In the genomic region with DNA sequence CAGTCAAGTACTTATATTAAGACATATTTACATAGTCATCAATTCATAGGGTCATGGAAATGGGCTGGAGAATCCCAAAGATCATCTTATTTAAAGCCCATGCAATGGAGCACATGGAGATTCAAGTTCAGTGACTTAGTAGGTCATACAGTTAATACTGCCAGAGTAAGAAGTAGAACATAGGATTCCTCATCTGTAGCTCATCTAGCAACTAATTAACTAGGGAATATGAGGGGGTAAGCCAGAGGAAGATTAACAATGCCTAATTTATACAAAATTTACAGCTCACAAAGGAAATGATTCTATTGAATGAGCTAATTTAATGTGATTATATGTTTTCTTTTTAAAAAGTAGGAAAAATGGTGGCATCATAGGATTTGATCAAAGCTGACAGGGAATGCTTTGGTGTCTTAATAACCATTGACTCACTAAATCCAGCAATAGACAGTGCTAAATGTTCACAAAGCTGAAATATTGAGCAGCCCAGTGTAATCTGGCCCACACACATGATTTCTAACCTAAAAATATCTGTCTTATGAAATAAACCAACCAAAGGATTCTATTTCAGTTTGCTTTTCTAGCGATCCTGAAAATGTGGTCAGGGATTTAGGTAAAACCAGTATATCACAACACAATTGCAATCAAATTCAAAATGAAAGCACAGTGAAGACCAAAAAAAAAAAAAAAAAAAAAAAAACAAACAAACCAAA, we compare ENCODE assay signal across 21 cellular contexts. TPM values are rescaled to one million over a fixed set of nuclear protein-coding genes. Genes with fewer than 3 reads are reported as not detected.
"Had no signal": no experiment of that assay in that cellular context is flagged by ENCODE, and none has a peak within 500 bp of the region (broad histone marks: within the 10 kb centered on the region; RNA-seq: fewer than 3 reads in every experiment).

No MANE protein-coding gene starts in this region.

- H3K4me3 ChIP-seq: gastroesophageal sphincter, left ventricle myocardium inferior, lower lobe of right lung, psoas muscle, testis had no signal

- H3K27ac ChIP-seq: gastroesophageal sphincter, left ventricle myocardium inferior, lower lobe of right lung, psoas muscle, testis had no signal

- DNase-seq: cerebellar nuclear complex; dermis blood vessel endothelial cell; foreskin fibroblast; glutamatergic neuron; islet precursor cell; left cardiac atrium; left ventricle myocardium inferior; lower lobe of right lung; mesenchymal stem cell; midbrain; naive thymus-derived CD4-positive, alpha-beta T cell; nephron progenitor cell; psoas muscle; stimulated activated CD4-positive, alpha-beta T cell treated with anti-CD3 and anti-CD28 coated beads, Interleukin-2, amount 100 ng/mL, for 24 hours; stimulated activated CD4-positive, alpha-beta T cell treated with anti-CD3 and anti-CD28 coated beads, Interleukin-4, amount 100 ng/mL, for 4 hours; stimulated activated naive B cell treated with anti-CD40 and anti-IgM and Interleukin-4, amounts not matched to agents 10 μg/mL and 1 μg/mL and 100 μg/mL, for 72 hours; stimulated activated naive CD8-positive, alpha-beta T cell treated with anti-CD3 and anti-CD28 coated beads, Interleukin-15, amount 100 ng/mL, for 72 hours; testis; trophoblast cell had no signal

- H3K9me3 ChIP-seq: gastroesophageal sphincter, left ventricle myocardium inferior, lower lobe of right lung, psoas muscle, testis had no signal

- H3K27me3 ChIP-seq: gastroesophageal sphincter had no signal

- H3K4me1 ChIP-seq: left ventricle myocardium inferior, lower lobe of right lung, psoas muscle, testis had no signal

- H3K36me3 ChIP-seq: gastroesophageal sphincter, left ventricle myocardium inferior, lower lobe of right lung had no signal

- ATAC-seq: gastroesophageal sphincter; left cardiac atrium; lower lobe of right lung; naive thymus-derived CD4-positive, alpha-beta T cell; psoas muscle; sciatic nerve; stimulated activated naive B cell treated with anti-CD40 and anti-IgM and Interleukin-4, amounts not matched to agents 10 μg/mL and 1 μg/mL and 100 μg/mL, for 72 hours; stimulated activated naive CD8-positive, alpha-beta T cell treated with anti-CD3 and anti-CD28 coated beads, Interleukin-15, amount 100 ng/mL, for 72 hours had no signal

RNA-seq across cellular contexts. Expression of a gene that starts 53.3 kb away (rescaled TPM):
- total RNA-seq: dermis blood vessel endothelial cell; naive thymus-derived CD4-positive, alpha-beta T cell had no signal
- polyA plus RNA-seq: naive thymus-derived CD4-positive, alpha-beta T cell had no signal
